8 cellular contexts compared by ENCODE assay signal in the genomic region with DNA sequence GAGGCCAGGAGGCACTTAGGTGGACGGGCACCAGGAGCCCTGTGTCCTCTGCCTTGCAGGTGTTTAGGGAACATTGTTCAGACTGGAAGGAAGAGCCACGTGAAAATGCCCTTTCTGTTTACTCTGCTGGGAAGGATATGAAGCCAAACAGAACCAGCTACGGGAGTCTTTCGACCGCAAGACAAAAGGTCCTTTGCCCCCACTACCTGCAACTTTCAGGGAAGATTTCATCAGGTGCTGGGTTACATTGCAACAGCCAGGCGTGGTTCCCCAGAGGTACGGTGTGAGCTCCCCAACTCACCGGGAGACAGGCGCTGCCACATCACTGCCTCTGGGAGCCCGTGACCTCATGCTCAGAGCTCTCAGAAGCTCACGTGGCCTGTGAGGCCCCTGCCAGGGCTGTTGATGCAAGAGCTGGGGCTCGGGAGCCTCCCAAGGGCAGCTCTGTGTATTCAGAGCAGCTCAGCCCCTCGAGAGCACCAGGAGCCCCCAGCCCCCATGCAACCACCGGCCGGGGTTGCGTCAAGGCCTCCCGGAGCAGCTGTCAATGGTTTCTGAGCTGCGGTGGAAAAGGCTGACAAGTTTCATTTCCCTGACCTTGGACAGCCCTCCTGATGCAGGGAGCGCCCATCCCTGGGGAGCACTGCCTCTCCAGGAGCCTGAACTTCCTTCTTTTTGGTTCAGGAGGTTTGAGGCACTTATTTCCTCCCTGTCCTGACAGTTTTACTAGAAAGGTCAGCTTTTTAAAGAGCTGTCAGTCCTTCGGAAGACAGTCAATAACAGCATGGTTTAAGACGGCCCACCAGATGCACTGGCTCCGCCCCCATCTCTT. TPM values are rescaled to one million over a fixed set of nuclear protein-coding genes. Genes with fewer than 3 reads are reported as not detected.
DNase-seq lines count a peak whose midpoint lies in the region; ATAC-seq, FAIRE-seq and TF ChIP-seq lines count a peak whose summit lies in the region.

No MANE protein-coding gene starts in this region.

- peak overlapping the region; percentile 96 for H2BK120ac ChIP-seq in IMR-90 (ENCODE audit: low read depth, low read length)

- peak overlapping the region; percentile 75 for H4K5ac ChIP-seq in IMR-90 (ENCODE audit: low read depth, low read length)

- peak overlapping the region; percentile 99 for H2BK20ac ChIP-seq in IMR-90 (ENCODE audit: low read depth, low read length)

- peak overlapping the region; percentile 30 for H2BK5ac ChIP-seq in IMR-90 (ENCODE audit: low read depth, low read length, poor library complexity, severe bottlenecking)

- H3K18ac ChIP-seq in IMR-90 (ENCODE audit: low read depth, low read length): peak overlapping the region; percentile 81

- WGBS in IMR-90 (ENCODE audit: extremely low coverage in 2 of 2, insufficient read length in 1 of 2), 2 experiments: 61% methylated on average over 7 of the region's 22 CpGs; no CpG with 5 or more reads in 1 of the 2 experiments
- WGBS in body of pancreas, 2 donors: 27 to 34% methylated on average over 12 to 22 of the region's 22 CpGs
- 49 to 61% methylated on average over 19 to 22 of the region's 22 CpGs for WGBS in lower leg skin, 2 donors

- H3K4me1 ChIP-seq in IMR-90 (ENCODE audit: control insufficient read depth, insufficient read depth, low read length) (peaks cover 26% of the 10 kb centered on the region), body of pancreas (peaks cover 52% of the 10 kb centered on the region)

- H3K4ac ChIP-seq in IMR-90 (ENCODE audit: low read depth, low read length): peak overlapping the region; percentile 99

- H4K8ac ChIP-seq in IMR-90 (ENCODE audit: low read depth in 2 of 2, low read length in 2 of 2): peak overlapping the region; percentile 73 to 96; a peak in 3 of 4 replicates

- H3K14ac ChIP-seq in IMR-90 (replicated peaks; ENCODE audit: low read depth, low read length): peak overlapping the region; percentile 98

- H2AFZ ChIP-seq in IMR-90 (replicated peaks; ENCODE audit: low read length, poor library complexity): peak overlapping the region; percentile 93

- H3K36me3 ChIP-seq in IMR-90 (ENCODE audit: control insufficient read depth, insufficient read depth, low read length) (0 out of 2 replicates have a peak, but pooled peaks cover 2% of the 10 kb centered on the region), body of pancreas (replicated peaks in 1 of 2; ENCODE audit: insufficient read depth in 1 of 2, low read depth in 2 of 2) (no peaks in the 10 kb centered on the region)

- dilution Hi-C loops in IMR-90 (cut with HindIII; ENCODE audit: low sequenced_read_pairs, unreplicated experiment): no loop called here

- H2AK5ac ChIP-seq in IMR-90 (ENCODE audit: low read depth, low read length): peak overlapping the region; percentile 100

- peak overlapping the region; percentile 98 for H4K91ac ChIP-seq in IMR-90 (ENCODE audit: insufficient read depth, low read depth, low read length)

- FAIRE-seq in GM12892 (lab: Jason Lieb, UNC): no peak

- H3K27me3 ChIP-seq in IMR-90 (ENCODE audit: control insufficient read depth, insufficient read depth, low read length) (no peaks in the 10 kb centered on the region), body of pancreas (no peaks in the 10 kb centered on the region)

- peak overlapping the region; percentile 98 for H3K23ac ChIP-seq in IMR-90 (ENCODE audit: low read depth, low read length)

- intact Hi-C loops in IMR-90 (cut with micrococcal nuclease): loop anchor here (2.0 to 5.0 kb wide), 3 partner anchors 201 to 601 kb away; no protein-coding TSS in a partner anchor
- intact Hi-C loops in body of pancreas (cut with DNase I): no loop called here
- intact Hi-C loops in lower leg skin (cut with DNase I; ENCODE audit: low total_unique reads): loop anchor here (1.0 to 10.0 kb wide), 3 partner anchors 41 to 251 kb away; no protein-coding TSS in a partner anchor

- H3K4me3 ChIP-seq in AG10803 (ENCODE audit: low read length): no peak overlapping the region
- H3K4me3 ChIP-seq in IMR-90 (ENCODE audit: insufficient read depth, low read depth, low read length): no peak overlapping the region
- no peak overlapping the region for H3K4me3 ChIP-seq in body of pancreas
- no peak overlapping the region for H3K4me3 ChIP-seq in lower leg skin (ENCODE audit: low read depth, poor library complexity, severe bottlenecking)

- peak overlapping the region; percentile 71 for H3K27ac ChIP-seq in IMR-90 (ENCODE audit: insufficient read depth, low read length)
- peak overlapping the region; percentile 55 to 71 (median 56) for H3K27ac ChIP-seq in body of pancreas

- DNase-seq in AG10803 (ENCODE audit: low read depth) (peak; percentile 90), IMR-90 (peak; percentile 94), SHP77 (lab: John Stamatoyannopoulos, UW) (peak; percentile 92 to 97), body of pancreas (peak; percentile 68 to 87 (median 80)), lower leg skin (ENCODE audit: low spot score in 2 of 2) (peak; percentile 86 to 96), GM12892 (ENCODE audit: insufficient read length) (no peak)
- DNase-seq in stimulated activated CD8-positive, alpha-beta memory T cell treated with anti-CD3 and anti-CD28 coated beads, Interleukin-7, amount 100 ng/mL, for 48 hours (ENCODE audit: extremely low read depth in 1 of 2, low read depth in 1 of 2): peak; percentile 38 to 66

- H3K4me2 ChIP-seq in IMR-90 (ENCODE audit: low read depth, low read length): peak overlapping the region; percentile 50

- no TSS peak for BruUV-seq in IMR-90 (replicated peaks; lab: Mats Ljungman, UMichigan)

- no peaks in the 10 kb centered on the region for H3K9me3 ChIP-seq in IMR-90 (ENCODE audit: control insufficient read depth, insufficient read depth, low read length)
- no peaks in the 10 kb centered on the region for H3K9me3 ChIP-seq in body of pancreas

- TF ChIP-seq CTCF in AG10803 (conservative IDR thresholded peaks at IDR 0.05; ENCODE audit: low read length) (no peak), IMR-90 (conservative IDR thresholded peaks at IDR 0.05; ENCODE audit: low read depth, low read length) (no peak), body of pancreas (IDR thresholded peaks at IDR 0.05) (peak in 1 of 7 experiments; percentile 8), lower leg skin (IDR thresholded peaks at IDR 0.05) (no peak)

- peaks cover 15% of the 10 kb centered on the region for H3K9me1 ChIP-seq in IMR-90 (ENCODE audit: insufficient read depth, low read length)

- peak overlapping the region; percentile 96 for H2AK9ac ChIP-seq in IMR-90 (replicated peaks; ENCODE audit: low read depth, low read length, poor library complexity)

- POLR2A ChIA-PET in IMR-90 (lab: Charles Lee; ENCODE audit: unreplicated experiment): interaction anchor here (0.8 kb wide), 1 partner anchor 146 kb away, joined by 3 read pairs; no protein-coding TSS in a partner anchor

- peak overlapping the region; percentile 99; the same call in 2 of the 3 replicates for H2BK15ac ChIP-seq in IMR-90 (ENCODE audit: low read depth, low read length)

- H3K56ac ChIP-seq in IMR-90 (ENCODE audit: extremely low read depth, insufficient read depth, low read length): peak overlapping the region; percentile 47; the same call in 1 of the 2 replicates

- CTCF ChIA-PET in IMR-90 (lab: Yijun Ruan, JAX): interaction anchor here (0.6 to 2.5 kb wide), 6 partner anchors 9 to 154 kb away, joined by 3 to 12 read pairs (median 3); a partner anchor contains a TSS

- ATAC-seq in IMR-90 (ENCODE audit: low read depth) (peak; percentile 72), body of pancreas (peak; percentile 71), HG02981 (IDR thresholded peaks at IDR 0.05; ENCODE audit: unreplicated experiment) (no peak)

- H3K79me1 ChIP-seq in IMR-90 (ENCODE audit: low read depth in 1 of 2, low read length in 2 of 2): peaks cover 2 to 25% of the 10 kb centered on the region in 2 experiments; a peak in 3 of 4 replicates

- in situ Hi-C loops in IMR-90 (cut with MboI; ENCODE audit: low sequenced_read_pairs): no loop called here

- no peak for TF ChIP-seq RAD21 in IMR-90 (IDR thresholded peaks at IDR 0.05; ENCODE audit: low read length)

- peak overlapping the region; percentile 47 for H3K9ac ChIP-seq in IMR-90 (ENCODE audit: low read depth, low read length)

- H4K20me1 ChIP-seq in IMR-90 (ENCODE audit: insufficient read depth, low read length): peaks cover 6% of the 10 kb centered on the region; the same call in 1 of the 2 replicates

- TF ChIP-seq POLR2A in IMR-90 (IDR thresholded peaks at IDR 0.05; ENCODE audit: low read depth, low read length) (no peak; the same call in 1 of the 2 replicates), body of pancreas (IDR thresholded peaks at IDR 0.05) (peak in 1 of 3 donors; percentile 18), lower leg skin (IDR thresholded peaks at IDR 0.05) (no peak), GM12892 (IDR thresholded peaks at IDR 0.05; ENCODE audit: low read depth, low read length) (no peak)

TF ChIP-seq in IMR-90, 13 proteins besides CTCF, POLR2A, EP300 and RAD21 (continues in another document):
- TF ChIP-seq MAZ (IDR thresholded peaks at IDR 0.05; ENCODE audit: borderline replicate concordance, low read depth, low read length): peak; percentile 76; the same call in 1 of the 2 replicates
- no peak for TF ChIP-seq NFE2L2 (IDR thresholded peaks at IDR 0.05; ENCODE audit: low read depth, low read length)
- peak; percentile 73; the same call in 1 of the 2 replicates for TF ChIP-seq MXI1 (IDR thresholded peaks at IDR 0.05; ENCODE audit: borderline replicate concordance, low read depth, low read length)
- no peak for TF ChIP-seq RCOR1 (IDR thresholded peaks at IDR 0.05; ENCODE audit: insufficient replicate concordance, low read length)
- TF ChIP-seq, protein P1, sequence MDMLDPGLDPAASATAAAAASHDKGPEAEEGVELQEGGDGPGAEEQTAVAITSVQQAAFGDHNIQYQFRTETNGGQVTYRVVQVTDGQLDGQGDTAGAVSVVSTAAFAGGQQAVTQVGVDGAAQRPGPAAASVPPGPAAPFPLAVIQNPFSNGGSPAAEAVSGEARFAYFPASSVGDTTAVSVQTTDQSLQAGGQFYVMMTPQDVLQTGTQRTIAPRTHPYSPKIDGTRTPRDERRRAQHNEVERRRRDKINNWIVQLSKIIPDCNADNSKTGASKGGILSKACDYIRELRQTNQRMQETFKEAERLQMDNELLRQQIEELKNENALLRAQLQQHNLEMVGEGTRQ (IDR thresholded peaks at IDR 0.05; ENCODE audit: low read depth, low read length): peak; percentile 94

RNA-seq across cellular contexts. Expression of a gene that starts 42.1 kb away (rescaled TPM):
- total RNA-seq in IMR-90 (2012; rRNA removed) (14.4 and 16.7 TPM in 2 replicates), body of pancreas (10 to 100 TPM; 21.0 to 37.2 TPM), lower leg skin (10 to 100 TPM in 3 of 4 donors, 1 to 10 TPM in 1; 9.1 to 28.0 (median 22.3) TPM)
- polyA plus RNA-seq in IMR-90 (2012; rRNA removed): 9.2 and 10.1 TPM in 2 replicates
- 6.3 and 8.7 TPM in 2 replicates for polyA plus RNA-seq in IMR-90 (2012; cell fraction: cytosol; rRNA removed)
- 14.0 and 18.3 TPM in 2 replicates for polyA plus RNA-seq in IMR-90 (2012; cell fraction: nucleus; rRNA removed; ENCODE audit: low replicate concordance)
- 0.45 TPM for polyA plus RNA-seq in GM12892 (2012; ENCODE audit: missing spikeins)

RNA-seq across cellular contexts. Expression of a gene that starts 42.8 kb away (rescaled TPM):
- total RNA-seq in IMR-90 (2012; rRNA removed): 0.90 and 1.9 TPM in 2 replicates
- 3.8 and 4.7 TPM in 2 replicates for polyA plus RNA-seq in IMR-90 (2012; rRNA removed)
- 1.2 and 1.6 TPM in 2 replicates for polyA plus RNA-seq in IMR-90 (2012; cell fraction: cytosol; rRNA removed)
- 17.9 and 21.8 TPM in 2 replicates for polyA plus RNA-seq in IMR-90 (2012; cell fraction: nucleus; rRNA removed; ENCODE audit: low replicate concordance)
- total RNA-seq in body of pancreas: 10 to 100 TPM in 1 of 2 donors, 1 to 10 TPM in 1; 2.9 to 13.5 TPM
- total RNA-seq in lower leg skin: 1 to 10 TPM; 1.2 to 5.8 (median 2.1) TPM
- polyA plus RNA-seq in GM12892 (2012; ENCODE audit: missing spikeins): 0.25 TPM
